Comparison of ENCODE assay signal across 29 cellular contexts in the genomic region with DNA sequence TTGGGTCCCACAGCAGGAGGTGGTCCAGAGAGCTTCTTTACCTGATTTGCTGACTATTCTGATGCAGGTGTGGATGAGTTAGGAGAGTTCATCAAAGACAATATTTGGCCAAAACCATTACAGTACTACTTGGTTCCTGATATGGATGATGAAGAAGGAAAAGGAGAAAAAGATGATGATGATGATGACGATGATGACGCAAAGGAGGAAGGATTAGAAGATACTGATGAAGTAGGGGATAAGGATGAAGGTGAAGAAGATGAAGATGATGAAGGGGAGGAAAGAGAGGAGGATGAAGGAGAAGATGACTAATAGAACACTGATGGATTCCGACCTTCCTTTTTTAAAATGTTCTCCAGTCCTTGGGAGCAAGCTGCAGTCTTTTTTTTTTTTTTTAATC.
"Had no signal": no experiment of that assay in that cellular context is flagged by ENCODE, and none has a peak within 500 bp of the region (broad histone marks: within the 10 kb centered on the region; RNA-seq: fewer than 3 reads in every experiment).

No MANE protein-coding gene starts in this region.

- H3K27ac ChIP-seq: stomach, suprapubic skin, testis, thoracic aorta, thyroid gland, tibial artery, tibial nerve, transverse colon, upper lobe of left lung, upper lobe of right lung, uterus, vagina had no signal

- H3K27me3 ChIP-seq: stomach, suprapubic skin, testis, thyroid gland, tibial artery, tibial nerve, transverse colon, upper lobe of left lung, upper lobe of right lung, uterus, vagina had no signal

- H3K36me3 Mint-ChIP-seq: type B pancreatic cell had no signal

- FAIRE-seq: urothelium cell line had no signal

- H3K27me3 Mint-ChIP-seq: stimulated activated memory B cell treated with anti-CD40 and anti-IgM and Interleukin-4, amounts not matched to agents 10 μg/mL and 1 μg/mL and 100 μg/mL, for 72 hours; stimulated activated naive B cell treated with anti-CD40 and anti-IgM and Interleukin-4, amounts not matched to agents 10 μg/mL and 1 μg/mL and 100 μg/mL, for 72 hours; stimulated activated naive CD8-positive, alpha-beta T cell treated with anti-CD3 and anti-CD28 coated beads, Interleukin-15, amount 100 ng/mL, for 72 hours; stimulated activated naive CD8-positive, alpha-beta T cell treated with anti-CD3 and anti-CD28 coated beads, Interleukin-15, Interleukin-2, amounts not matched to agents 100 ng/mL and 50 ng/mL, for 24 hours; type B pancreatic cell had no signal

- H3K27ac Mint-ChIP-seq: stimulated activated effector memory CD8-positive, alpha-beta T cell treated with anti-CD3 and anti-CD28 coated beads, Interleukin-12 subunit alpha, Interleukin-12 subunit beta, amount 100 ng/mL, for 72 hours; stimulated activated memory B cell treated with anti-CD40 and anti-IgM and Interleukin-4, amounts not matched to agents 10 μg/mL and 1 μg/mL and 100 μg/mL, for 72 hours; stimulated activated naive B cell treated with anti-CD40 and anti-IgM and Interleukin-4, amounts not matched to agents 10 μg/mL and 1 μg/mL and 100 μg/mL, for 72 hours; stimulated activated naive CD8-positive, alpha-beta T cell treated with anti-CD3 and anti-CD28 coated beads, Interleukin-15, amount 100 ng/mL, for 72 hours; stimulated activated naive CD8-positive, alpha-beta T cell treated with anti-CD3 and anti-CD28 coated beads, Interleukin-15, Interleukin-2, amounts not matched to agents 100 ng/mL and 50 ng/mL, for 24 hours; type B pancreatic cell had no signal

- H3K4me1 ChIP-seq: stomach, suprapubic skin, testis, thyroid gland, tibial artery, tibial nerve, transverse colon, upper lobe of left lung, upper lobe of right lung, uterus, vagina had no signal

- DNase-seq: stimulated activated CD4-positive, alpha-beta T cell treated with anti-CD3 and anti-CD28 coated beads, Interleukin-2, amount 100 ng/mL, for 48 hours; stimulated activated CD4-positive, alpha-beta T cell treated with anti-CD3 and anti-CD28 coated beads, Interleukin-4, amount 100 ng/mL, for 1 hour; stimulated activated CD4-positive, alpha-beta T cell treated with anti-CD3 and anti-CD28 coated beads, Interleukin-4, amount 100 ng/mL, for 24 hours; stimulated activated CD4-positive, alpha-beta T cell treated with anti-CD3 and anti-CD28 coated beads, Interleukin-4, amount 100 ng/mL, for 4 hours; stimulated activated CD8-positive, alpha-beta memory T cell treated with anti-CD3 and anti-CD28 coated beads, Interleukin-4, amount 100 ng/mL, for 48 hours; stimulated activated naive B cell treated with anti-CD40 and anti-IgM and Interleukin-4, amounts not matched to agents 10 μg/mL and 1 μg/mL and 100 μg/mL, for 72 hours; stimulated activated naive CD4-positive, alpha-beta T cell; stimulated activated naive CD4-positive, alpha-beta T cell treated with Interleukin-2 at 50 U/mL for 16 hours; stimulated activated naive CD8-positive, alpha-beta T cell treated with anti-CD3 and anti-CD28 coated beads, Interleukin-15, amount 100 ng/mL, for 72 hours; stimulated activated naive CD8-positive, alpha-beta T cell treated with anti-CD3 and anti-CD28 coated beads, Interleukin-15, Interleukin-2, amounts not matched to agents 100 U/mL and 50 U/mL, for 24 hours; stomach; substantia nigra; testis; thyroid gland; tibial artery; transverse colon; trophoblast cell; upper lobe of left lung; upper lobe of right lung; uterus had no signal

- ATAC-seq: stimulated activated effector memory CD8-positive, alpha-beta T cell treated with anti-CD3 and anti-CD28 coated beads, Interleukin-12 subunit alpha, Interleukin-12 subunit beta, amount 100 ng/mL, for 72 hours; stimulated activated memory B cell treated with anti-CD40 and anti-IgM and Interleukin-4, amounts not matched to agents 10 μg/mL and 1 μg/mL and 100 μg/mL, for 72 hours; stimulated activated naive B cell treated with anti-CD40 and anti-IgM and Interleukin-4, amounts not matched to agents 10 μg/mL and 1 μg/mL and 100 μg/mL, for 72 hours; stimulated activated naive CD8-positive, alpha-beta T cell treated with anti-CD3 and anti-CD28 coated beads, Interleukin-15, amount 100 ng/mL, for 72 hours; stimulated activated naive CD8-positive, alpha-beta T cell treated with anti-CD3 and anti-CD28 coated beads, Interleukin-15, Interleukin-2, amounts not matched to agents 100 U/mL and 50 U/mL, for 24 hours; upper lobe of right lung had no signal

- H3K9me3 Mint-ChIP-seq: stimulated activated effector memory CD8-positive, alpha-beta T cell treated with anti-CD3 and anti-CD28 coated beads, Interleukin-12 subunit alpha, Interleukin-12 subunit beta, amount 100 ng/mL, for 72 hours; stimulated activated naive CD8-positive, alpha-beta T cell treated with anti-CD3 and anti-CD28 coated beads, Interleukin-15, amount 100 ng/mL, for 72 hours; type B pancreatic cell had no signal

- H3K9me3 ChIP-seq: stomach, suprapubic skin, testis, thoracic aorta, thyroid gland, tibial artery, tibial nerve, transverse colon, upper lobe of left lung, upper lobe of right lung, uterus, vagina had no signal

- H3K36me3 ChIP-seq: thoracic aorta, thyroid gland, tibial nerve, transverse colon, upper lobe of right lung, uterus, vagina had no signal

- H3K4me3 Mint-ChIP-seq: stimulated activated effector memory CD8-positive, alpha-beta T cell treated with anti-CD3 and anti-CD28 coated beads, Interleukin-12 subunit alpha, Interleukin-12 subunit beta, amount 100 ng/mL, for 72 hours; stimulated activated memory B cell treated with anti-CD40 and anti-IgM and Interleukin-4, amounts not matched to agents 10 μg/mL and 1 μg/mL and 100 μg/mL, for 72 hours; stimulated activated naive B cell treated with anti-CD40 and anti-IgM and Interleukin-4, amounts not matched to agents 10 μg/mL and 1 μg/mL and 100 μg/mL, for 72 hours; stimulated activated naive CD8-positive, alpha-beta T cell treated with anti-CD3 and anti-CD28 coated beads, Interleukin-15, amount 100 ng/mL, for 72 hours; stimulated activated naive CD8-positive, alpha-beta T cell treated with anti-CD3 and anti-CD28 coated beads, Interleukin-15, Interleukin-2, amounts not matched to agents 100 ng/mL and 50 ng/mL, for 24 hours; type B pancreatic cell had no signal

- H3K4me1 Mint-ChIP-seq: stimulated activated effector memory CD8-positive, alpha-beta T cell treated with anti-CD3 and anti-CD28 coated beads, Interleukin-12 subunit alpha, Interleukin-12 subunit beta, amount 100 ng/mL, for 72 hours; stimulated activated memory B cell treated with anti-CD40 and anti-IgM and Interleukin-4, amounts not matched to agents 10 μg/mL and 1 μg/mL and 100 μg/mL, for 72 hours; stimulated activated naive B cell treated with anti-CD40 and anti-IgM and Interleukin-4, amounts not matched to agents 10 μg/mL and 1 μg/mL and 100 μg/mL, for 72 hours; stimulated activated naive CD8-positive, alpha-beta T cell treated with anti-CD3 and anti-CD28 coated beads, Interleukin-15, amount 100 ng/mL, for 72 hours had no signal

- H3K4me3 ChIP-seq: stomach, suprapubic skin, testis, thoracic aorta, thyroid gland, tibial artery, tibial nerve, transverse colon, upper lobe of left lung, upper lobe of right lung, uterus, vagina had no signal
